In the genomic region with DNA sequence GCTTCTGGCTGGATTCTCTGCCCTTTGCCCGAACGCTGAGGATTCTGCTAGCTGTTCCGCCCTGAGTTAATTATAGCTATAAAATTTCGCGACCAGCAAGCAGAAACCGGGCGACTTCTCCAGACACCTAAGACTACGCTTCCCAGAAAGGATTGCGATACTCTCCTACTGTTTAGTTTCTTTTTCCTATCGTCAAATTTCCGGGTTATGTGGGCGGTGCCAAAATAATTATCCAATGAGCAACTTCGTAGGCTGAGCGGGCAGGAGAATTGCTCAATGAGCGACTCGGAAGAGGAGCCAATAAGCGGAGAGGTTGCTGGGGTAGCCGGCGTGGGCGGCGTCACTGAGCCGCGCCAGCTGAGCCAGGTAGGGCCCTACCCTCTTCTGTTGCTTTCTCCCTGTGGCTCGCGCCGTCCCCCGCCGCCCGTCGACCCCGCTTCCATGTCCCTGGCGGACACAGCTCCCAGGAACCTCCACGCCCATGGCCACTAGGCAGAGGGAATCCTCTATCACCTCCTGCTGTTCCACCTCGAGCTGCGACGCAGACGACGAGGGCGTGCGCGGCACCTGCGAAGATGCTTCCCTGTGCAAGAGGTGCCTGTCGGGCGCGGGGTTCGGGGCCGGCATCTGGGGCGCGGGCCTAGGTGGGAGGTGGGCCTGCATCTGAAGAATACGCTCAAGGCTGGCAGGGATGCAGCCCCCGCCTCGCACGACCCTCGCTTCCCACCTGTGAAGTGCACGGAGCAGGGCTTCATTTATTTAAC, we compare ENCODE assay signal across 8 cellular contexts. TPM values are rescaled to one million over a fixed set of nuclear protein-coding genes. Genes with fewer than 3 reads are reported as not detected.
DNase-seq lines count a peak whose midpoint lies in the region; ATAC-seq, FAIRE-seq and TF ChIP-seq lines count a peak whose summit lies in the region.

A gene (plus strand): TSS at position 340 of the 764 bp plus-strand sequence. CDS start 142 bp downstream, at position 482.

- peak; percentile 95 for ATAC-seq in GM19397 (IDR thresholded peaks at IDR 0.05; ENCODE audit: unreplicated experiment)
- peak; percentile 94 for ATAC-seq in HG03571 (IDR thresholded peaks at IDR 0.05; ENCODE audit: unreplicated experiment)
- peak; percentile 89 for ATAC-seq in HepG2

- H3K9ac ChIP-seq in HepG2 (ENCODE audit: insufficient read depth, low read depth, low read length) = peak within 1 kb of the TSS; percentile 74

- in situ Hi-C loops in HepG2 (cut with HindIII; ENCODE audit: extremely low pct_ligation_motif_present, low pct_unique_long_range_greater_than_20kb) = no loop called here

- DNase-seq in CD14-positive monocyte (ENCODE audit: low spot score) (peak; percentile 93), NCI-H82 (lab: John Stamatoyannopoulos, UW) (peak; percentile 99), dermis microvascular lymphatic vessel endothelial cell (ENCODE audit: low read depth in 2 of 2) (peak; percentile 96 to 98), HepG2 (ENCODE audit: low spot score) (peak; percentile 99)
- peak; percentile 84 to 92 for DNase-seq in activated CD4-positive, alpha-beta T cell treated with anti-CD3 and anti-CD28 coated beads, Interleukin-2, amount 50 U/mL, for 48 hours
- DNase-seq in stimulated activated CD4-positive, alpha-beta T cell treated with anti-CD3 and anti-CD28 coated beads, Interleukin-4, amount 100 ng/mL, for 1 hour = peak; percentile 90

- POLR2A ChIA-PET in HepG2 (lab: Yijun Ruan, JAX) = interaction anchor here (0.6 to 1.7 kb wide), 6 partner anchors 11 to 147 kb away, joined by 3 to 8 read pairs (median 4); no protein-coding TSS in a partner anchor

- intact Hi-C loops in CD14-positive monocyte (cut with micrococcal nuclease) = loop anchor here in 1 of 2 donors (5.0 kb wide), 1 partner anchor 64 kb away; no protein-coding TSS in a partner anchor
- intact Hi-C loops in HepG2 (cut with micrococcal nuclease; ENCODE audit: unreplicated experiment) = no loop called here

- peak; percentile 99 for FAIRE-seq in HepG2 (lab: Jason Lieb, UNC)

- H3K27ac Mint-ChIP-seq in CD14-positive monocyte = peak within 1 kb of the TSS; percentile 82 to 94 (median 93)

- peaks cover 41% of the 10 kb centered on the region for H3K4me1 Mint-ChIP-seq in CD14-positive monocyte

- peaks cover 59% of the 10 kb centered on the region for H3K4me1 ChIP-seq in HepG2 (ENCODE audit: insufficient read depth, low read length)

- H3K4me2 ChIP-seq in HepG2 (ENCODE audit: low read depth, low read length) = peak within 1 kb of the TSS; percentile 93

- TF ChIP-seq POLR2A in HepG2 (IDR thresholded peaks at IDR 0.05; ENCODE audit: insufficient read depth in 1 of 2, low read depth in 2 of 2, low read length in 2 of 2) = peak; percentile 45 to 86; a peak in 2 of 4 replicates

- H3K36me3 ChIP-seq in HepG2 (replicated peaks in 1 of 2; ENCODE audit: control insufficient read depth in 1 of 2, insufficient read depth in 2 of 2, low read length in 2 of 2) = peaks cover 6 to 13% of the 10 kb centered on the region in 2 experiments; a peak in 3 of 5 replicates

- H3K4me3 Mint-ChIP-seq in CD14-positive monocyte = peak within 1 kb of the TSS; percentile 88 to 95

- peaks cover 14 to 19% of the 10 kb centered on the region in 2 donors for H3K36me3 Mint-ChIP-seq in CD14-positive monocyte

- under 1% methylated on average over 26 of the region's 55 CpGs for WGBS in HepG2 (ENCODE audit: low lambda C conversion rate)

- H3K9me3 Mint-ChIP-seq in CD14-positive monocyte = no peaks in the 10 kb centered on the region

- H3K27ac ChIP-seq in HepG2 (ENCODE audit: extremely low read length, insufficient read depth, low read length) = peak within 1 kb of the TSS; percentile 54

- TF ChIP-seq EP300 in HepG2 (IDR thresholded peaks at IDR 0.05; ENCODE audit: low read depth in 2 of 2, low read length in 2 of 2) (no peak), HepG2 (CRISPR knock-in tag; IDR thresholded peaks at IDR 0.05; ENCODE audit: borderline replicate concordance) (0 out of 2 replicates have a peak, but pooled peaks have one; percentile 16)

- BruUV-seq in HepG2 (replicated peaks; lab: Mats Ljungman, UMichigan) = no TSS peak

- H3K27me3 ChIP-seq in HepG2 (ENCODE audit: control insufficient read depth in 1 of 2, insufficient read depth in 2 of 2, low read length in 2 of 2) = no peaks in the 10 kb centered on the region; a peak in 1 of 5 replicates

- CTCF ChIA-PET in HepG2 (lab: Yijun Ruan, JAX; ENCODE audit: low intra/inter-chr PET ratio, low total read pairs) = no interaction called here

- TF ChIP-seq RAD21 in HepG2 (CRISPR knock-in tag; IDR thresholded peaks at IDR 0.05) = 0 out of 2 replicates have a peak, but pooled peaks have one; percentile 18

- no peaks in the 10 kb centered on the region for H3K9me3 ChIP-seq in HepG2 (ENCODE audit: low read length)

- no peaks in the 10 kb centered on the region for H4K20me1 ChIP-seq in HepG2 (ENCODE audit: insufficient read depth, low read length)

- peak within 1 kb of the TSS; percentile 65 for H2AFZ ChIP-seq in HepG2 (ENCODE audit: low read length)

- H3K4me3 ChIP-seq in HepG2 (replicated peaks in 1 of 3; ENCODE audit: insufficient read depth in 1 of 3, low read depth in 2 of 3, low read length in 3 of 3) = peak within 1 kb of the TSS; percentile 78 to 99 (median 87)

- H3K79me2 ChIP-seq in HepG2 (ENCODE audit: insufficient read depth, low read length) = peaks cover 37% of the 10 kb centered on the region

- no peak for TF ChIP-seq CTCF in CD14-positive monocyte (IDR thresholded peaks at IDR 0.05)
- TF ChIP-seq CTCF in HepG2 (CRISPR knock-in tag; IDR thresholded peaks at IDR 0.05) = no peak

- H3K27me3 Mint-ChIP-seq in CD14-positive monocyte (ENCODE audit: low read depth in 3 of 3) = peaks cover 0 to 1% (median 0%) of the 10 kb centered on the region in 3 donors

TF ChIP-seq in HepG2, 621 proteins besides CTCF, POLR2A, EP300 and RAD21 (continues in another document):
- TF ChIP-seq IKZF4 (CRISPR knock-in tag; IDR thresholded peaks at IDR 0.05; ENCODE audit: borderline replicate concordance, low read depth, not compliant biosample characterization) = peak; percentile 84
- peak; percentile 98 for TF ChIP-seq GATAD1 (CRISPR knock-in tag; IDR thresholded peaks at IDR 0.05)
- TF ChIP-seq SNRNP70 (IDR thresholded peaks at IDR 0.05; ENCODE audit: low read depth, low read length) = no peak
- peak; percentile 98 for TF ChIP-seq ELF1 (CRISPR knock-in tag; IDR thresholded peaks at IDR 0.05)
- peak; percentile 72; the same call in 1 of the 2 replicates for TF ChIP-seq ZNF788 (CRISPR knock-in tag; IDR thresholded peaks at IDR 0.05; ENCODE audit: borderline replicate concordance)

RNA-seq across cellular contexts. Expression of the gene that starts here (rescaled TPM):
- polyA plus RNA-seq in CD14-positive monocyte = 10 to 100 TPM; 33.1 to 34.2 TPM
- 22.5 and 23.8 TPM in 2 replicates for total RNA-seq in dermis microvascular lymphatic vessel endothelial cell
- total RNA-seq in HepG2 (2016; rRNA removed; fragmentation: Illumina TruSeq; extraction: Trizol) = 48.7 and 56.5 TPM in 2 replicates
- 67.0 and 75.9 TPM in 2 replicates for total RNA-seq in HepG2 (2016; cell fraction: cytosol; rRNA removed; fragmentation: Illumina TruSeq; extraction: Trizol; ENCODE audit: low read depth)
- 51.5 and 57.1 TPM in 2 replicates for total RNA-seq in HepG2 (2016; cell fraction: insoluble cytoplasmic fraction; rRNA removed; fragmentation: Illumina TruSeq; extraction: Trizol)
- total RNA-seq in HepG2 (2016; cell fraction: membrane; rRNA removed; fragmentation: Illumina TruSeq; extraction: Trizol) = 81.3 and 87.0 TPM in 2 replicates
- total RNA-seq in HepG2 (2016; cell fraction: nucleus; rRNA removed; fragmentation: Illumina TruSeq; extraction: Trizol) = 28.0 and 34.4 TPM in 2 replicates
- polyA plus RNA-seq in HepG2 (2011; rRNA removed) = 41.2 and 43.7 TPM in 2 replicates
- 42.6 and 51.2 TPM in 2 replicates for polyA plus RNA-seq in HepG2 (2011; cell fraction: cytosol; rRNA removed)
- 23.2 and 26.4 TPM in 2 replicates for polyA plus RNA-seq in HepG2 (2011; cell fraction: nucleus; rRNA removed)
- polyA plus RNA-seq in HepG2 (2012) = 67.7 and 68.8 TPM in 2 replicates
- 61.9 and 62.5 TPM in 2 replicates for polyA plus RNA-seq in HepG2 (2016; cell fraction: cytosol; fragmentation: Illumina TruSeq; extraction: Trizol; ENCODE audit: low read depth)
- polyA plus RNA-seq in HepG2 (2016; cell fraction: insoluble cytoplasmic fraction; fragmentation: Illumina TruSeq; extraction: Trizol; ENCODE audit: low read depth) = 64.0 and 66.9 TPM in 2 replicates
- 79.0 and 84.0 TPM in 2 replicates for polyA plus RNA-seq in HepG2 (2016; cell fraction: membrane; fragmentation: Illumina TruSeq; extraction: Trizol; ENCODE audit: low read depth)
- 40.6 and 45.1 TPM in 2 replicates for polyA plus RNA-seq in HepG2 (2016; cell fraction: nucleus; fragmentation: Illumina TruSeq; extraction: Trizol; ENCODE audit: insufficient read depth, low read depth)
- 27.8 and 49.9 TPM in 2 replicates for polyA minus RNA-seq in HepG2 (2011; rRNA and poly(A)+ RNA removed; ENCODE audit: low replicate concordance)
- 31.9 and 34.4 TPM in 2 replicates for polyA minus RNA-seq in HepG2 (2011; cell fraction: cytosol; rRNA and poly(A)+ RNA removed)
- 43.3 and 57.2 TPM in 2 replicates for polyA minus RNA-seq in HepG2 (2011; cell fraction: nucleus; rRNA and poly(A)+ RNA removed)

Comparison
In these comparisons a context has a peak if more than half of its experiments do, and no peak if none do; other contexts are left out.
1. Peak in every context shown above with its lines: DNase-seq, ATAC-seq, H3K4me3 ChIP-seq and H3K27ac ChIP-seq.